Comparison of ENCODE assay signal across 11 cellular contexts in the genomic region with DNA sequence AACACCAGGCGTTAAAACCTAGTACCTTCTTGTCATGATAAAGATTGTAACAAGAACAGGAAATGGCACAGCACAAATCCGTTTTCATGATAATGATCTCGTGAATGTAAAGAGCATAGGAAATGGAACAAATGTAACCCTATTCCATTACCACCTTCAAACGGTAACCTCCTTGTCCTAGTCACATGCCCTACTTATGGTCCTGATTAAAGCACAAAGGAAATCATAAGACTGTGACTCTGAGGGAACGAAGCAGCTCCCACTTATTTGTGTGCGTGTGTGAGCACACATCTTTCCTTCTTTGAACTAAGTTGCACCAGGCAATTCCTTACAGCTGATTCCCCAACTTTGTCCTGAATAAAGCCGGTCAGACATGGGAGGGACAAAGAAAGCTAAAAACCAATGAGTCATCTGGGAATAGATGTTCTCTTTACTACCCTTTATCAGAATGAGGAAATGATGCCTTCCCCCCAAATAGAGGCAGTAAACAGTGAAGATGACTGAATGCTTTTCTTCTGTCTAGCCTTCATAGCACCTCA.
DNase-seq lines count a peak whose midpoint lies in the region; ATAC-seq and TF ChIP-seq lines count a peak whose summit lies in the region.
"Had no signal": no experiment of that assay in that cellular context is flagged by ENCODE, and none has a peak within 500 bp of the region (broad histone marks: within the 10 kb centered on the region; RNA-seq: fewer than 3 reads in every experiment).

No MANE protein-coding gene starts in this region.

- H3K27me3 ChIP-seq in upper lobe of right lung: no peaks in the 10 kb centered on the region
- H3K27me3 ChIP-seq: right lobe of liver had no signal

- POLR2A ChIA-PET in activated CD4-positive, alpha-beta memory T cell treated with anti-CD3 and anti-CD28 coated beads for 36 hours (lab: Charles Lee): no interaction called here

- peaks cover 40% of the 10 kb centered on the region for H3K4me1 Mint-ChIP-seq in activated T-cell treated with anti-CD3 and anti-CD28 coated beads, Interleukin-2, amount 50 U/mL, for 24 hours (ENCODE audit: low read depth)
- H3K4me1 Mint-ChIP-seq in activated CD4-positive, alpha-beta memory T cell treated with anti-CD3 and anti-CD28 coated beads for 36 hours (ENCODE audit: low read depth): peaks cover 26% of the 10 kb centered on the region

- H3K4me3 ChIP-seq in fibroblast of the aortic adventitia (ENCODE audit: low read depth, low read length) (no peak overlapping the region), upper lobe of right lung (no peak overlapping the region)
- H3K4me3 ChIP-seq: A549, right lobe of liver had no signal

- TF ChIP-seq CTCF in fibroblast of the aortic adventitia (IDR thresholded peaks at IDR 0.05; ENCODE audit: insufficient read depth, low read length) (no peak), upper lobe of right lung (IDR thresholded peaks at IDR 0.05) (no peak)

- intact Hi-C loops in activated CD4-positive, alpha-beta memory T cell treated with anti-CD3 and anti-CD28 coated beads for 36 hours (cut with micrococcal nuclease): no loop called here
- intact Hi-C loops in upper lobe of right lung (cut with DNase I): no loop called here

- peaks cover 18% of the 10 kb centered on the region for H3K4me1 ChIP-seq in upper lobe of right lung
- H3K4me1 ChIP-seq: A549, right lobe of liver had no signal

- H3K27me3 Mint-ChIP-seq in activated T-cell treated with anti-CD3 and anti-CD28 coated beads, Interleukin-2, amount 50 U/mL, for 24 hours: no peaks in the 10 kb centered on the region
- no peaks in the 10 kb centered on the region for H3K27me3 Mint-ChIP-seq in activated CD4-positive, alpha-beta memory T cell treated with anti-CD3 and anti-CD28 coated beads for 36 hours

- H3K36me3 Mint-ChIP-seq in activated T-cell treated with anti-CD3 and anti-CD28 coated beads, Interleukin-2, amount 50 U/mL, for 24 hours (ENCODE audit: low read depth): no peaks in the 10 kb centered on the region
- no peaks in the 10 kb centered on the region for H3K36me3 Mint-ChIP-seq in activated CD4-positive, alpha-beta memory T cell treated with anti-CD3 and anti-CD28 coated beads for 36 hours

- no peaks in the 10 kb centered on the region for H3K9me3 Mint-ChIP-seq in activated T-cell treated with anti-CD3 and anti-CD28 coated beads, Interleukin-2, amount 50 U/mL, for 24 hours
- H3K9me3 Mint-ChIP-seq in activated CD4-positive, alpha-beta memory T cell treated with anti-CD3 and anti-CD28 coated beads for 36 hours: peaks cover 4% of the 10 kb centered on the region

- peak overlapping the region; percentile 45 for H3K27ac ChIP-seq in upper lobe of right lung
- H3K27ac ChIP-seq: A549, right lobe of liver had no signal

- H3K4me3 Mint-ChIP-seq in activated T-cell treated with anti-CD3 and anti-CD28 coated beads, Interleukin-2, amount 50 U/mL, for 24 hours: no peak overlapping the region
- no peak overlapping the region for H3K4me3 Mint-ChIP-seq in activated CD4-positive, alpha-beta memory T cell treated with anti-CD3 and anti-CD28 coated beads for 36 hours

- H3K27ac Mint-ChIP-seq in activated T-cell treated with anti-CD3 and anti-CD28 coated beads, Interleukin-2, amount 50 U/mL, for 24 hours: peak overlapping the region; percentile 58
- peak overlapping the region; percentile 53 for H3K27ac Mint-ChIP-seq in activated CD4-positive, alpha-beta memory T cell treated with anti-CD3 and anti-CD28 coated beads for 36 hours

- peak; percentile 77 for ATAC-seq in upper lobe of right lung
- no peak for ATAC-seq in HG02870 (IDR thresholded peaks at IDR 0.05; ENCODE audit: unreplicated experiment)
- no peak for ATAC-seq in HG03457 (IDR thresholded peaks at IDR 0.05; ENCODE audit: unreplicated experiment)
- ATAC-seq: A549, right lobe of liver had no signal

- no peak for DNase-seq in activated T-cell treated with anti-CD3 and anti-CD28 coated beads, Interleukin-2, amount 50 U/mL, for 24 hours
- no peak for DNase-seq in activated T-cell treated with anti-CD3 and anti-CD28 coated beads, Interleukin-2, amount 50 U/mL, for 48 hours
- no peak for DNase-seq in activated CD4-positive, alpha-beta memory T cell treated with anti-CD3 and anti-CD28 coated beads for 36 hours
- peak; percentile 37 for DNase-seq in fibroblast of the aortic adventitia (ENCODE audit: low read depth)
- no peak for DNase-seq in upper lobe of right lung
- DNase-seq in NCI-H526 (lab: John Stamatoyannopoulos, UW): no peak
- DNase-seq: effector CD4-positive, alpha-beta T cell; right lobe of liver had no signal

- H3K36me3 ChIP-seq in upper lobe of right lung: no peaks in the 10 kb centered on the region
- H3K36me3 ChIP-seq: right lobe of liver had no signal

- H3K9me3 ChIP-seq in upper lobe of right lung: no peaks in the 10 kb centered on the region
- H3K9me3 ChIP-seq: A549, right lobe of liver had no signal

- CTCF ChIA-PET in activated CD4-positive, alpha-beta memory T cell treated with anti-CD3 and anti-CD28 coated beads for 36 hours (lab: Charles Lee): no interaction called here
